14 cellular contexts compared by ENCODE assay signal in genomic region chr9:14908221-14909206, GRCh38. TPM values are rescaled to one million over a fixed set of nuclear protein-coding genes. Genes with fewer than 3 reads are reported as not detected.
DNase-seq lines count a peak whose midpoint lies in the region; ATAC-seq, FAIRE-seq and TF ChIP-seq lines count a peak whose summit lies in the region.
"Had no signal": no experiment of that assay in that cellular context is flagged by ENCODE, and none has a peak within 500 bp of the region (broad histone marks: within the 10 kb centered on the region; RNA-seq: fewer than 3 reads in every experiment).

No MANE protein-coding gene starts in this region.

- TF ChIP-seq POLR2A in K562 (conservative IDR thresholded peaks at IDR 0.05) (no peak), esophagus squamous epithelium (IDR thresholded peaks at IDR 0.05) (no peak)

- H3K27ac ChIP-seq in K562 (ENCODE audit: extremely low read depth, low read depth, low read length) (no peak overlapping the region), esophagus squamous epithelium (peak overlapping the region in 1 of 4 donors; percentile 31)

- H3K27me3 Mint-ChIP-seq in nephron progenitor cell (ENCODE audit: low read depth, poor library complexity), result no peaks in the 10 kb centered on the region

- H3K4me3 Mint-ChIP-seq in nephron progenitor cell, result no peak overlapping the region
- H3K4me3 Mint-ChIP-seq: CD4-positive, alpha-beta memory T cell; naive thymus-derived CD8-positive, alpha-beta T cell; T-helper 1 cell treated with Interleukin-12 subunit alpha and Interleukin-12 subunit beta and Interleukin-4 antibody, amounts not matched to agents 30 μg/mL and 1 μg/mL, for 36 hours had no signal

- H3K9me3 ChIP-seq in K562 (replicated peaks; ENCODE audit: control insufficient read depth, insufficient read depth, low read depth, low read length), result no peaks in the 10 kb centered on the region
- H3K9me3 ChIP-seq in esophagus squamous epithelium, result no peaks in the 10 kb centered on the region

- POLR2A ChIA-PET in K562 (lab: Yijun Ruan, JAX), result interaction anchor here (0.5 to 2.0 kb wide), 2 partner anchors 9 to 11 kb away, joined by 3 to 6 read pairs; no protein-coding TSS in a partner anchor

- H3K27me3 ChIP-seq in K562 (ENCODE audit: control insufficient read depth in 2 of 2, insufficient read depth in 2 of 2, low read length in 2 of 2) (no peaks in the 10 kb centered on the region; a peak in 1 of 5 replicates), esophagus squamous epithelium (no peaks in the 10 kb centered on the region)

- peak; percentile 13 for DNase-seq in DMS 273 treated with DMSO at 0.1 percent for 48 hours (lab: John Stamatoyannopoulos, UW)
- peak in 1 of 4 experiments; percentile 16 for DNase-seq in K562 (ENCODE audit: extremely low read depth in 1 of 4, low spot score in 3 of 4)
- DNase-seq in nephron progenitor cell, result peak; percentile 9
- no peak for DNase-seq in activated T-cell treated with anti-CD3 and anti-CD28 coated beads, Interleukin-2, amount 50 U/mL, for 48 hours
- DNase-seq in stimulated activated CD4-positive, alpha-beta T cell treated with anti-CD3 and anti-CD28 coated beads, Interleukin-12 subunit alpha, Interleukin-12 subunit beta, amount 100 ng/mL, for 4 hours, result no peak
- no peak for DNase-seq in esophagus squamous epithelium (lab: John Stamatoyannopoulos, UW)
- no peak for DNase-seq in NK-92 (lab: John Stamatoyannopoulos, UW; ENCODE audit: unreplicated experiment)
- DNase-seq: CD4-positive, alpha-beta memory T cell; foreskin melanocyte; naive thymus-derived CD8-positive, alpha-beta T cell had no signal

- H3K9me3 Mint-ChIP-seq in nephron progenitor cell, result no peaks in the 10 kb centered on the region
- H3K9me3 Mint-ChIP-seq: CD4-positive, alpha-beta memory T cell; naive thymus-derived CD8-positive, alpha-beta T cell; T-helper 1 cell treated with Interleukin-12 subunit alpha and Interleukin-12 subunit beta and Interleukin-4 antibody, amounts not matched to agents 30 μg/mL and 1 μg/mL, for 36 hours had no signal

- H3K36me3 ChIP-seq in K562 (ENCODE audit: control insufficient read depth, insufficient read depth, low read length), result no peaks in the 10 kb centered on the region
- no peaks in the 10 kb centered on the region for H3K36me3 ChIP-seq in esophagus squamous epithelium

- no TSS peak for BruUV-seq in K562 (replicated peaks; lab: Mats Ljungman, UMichigan)

- peak overlapping the region; percentile 87 for H3K27ac Mint-ChIP-seq in nephron progenitor cell
- H3K27ac Mint-ChIP-seq: CD4-positive, alpha-beta memory T cell; naive thymus-derived CD8-positive, alpha-beta T cell; T-helper 1 cell treated with Interleukin-12 subunit alpha and Interleukin-12 subunit beta and Interleukin-4 antibody, amounts not matched to agents 30 μg/mL and 1 μg/mL, for 36 hours had no signal

- ATAC-seq in GM21786 (IDR thresholded peaks at IDR 0.05; ENCODE audit: unreplicated experiment) (peak; percentile 59), K562 (no peak)
- ATAC-seq: naive thymus-derived CD8-positive, alpha-beta T cell had no signal

- H3K36me3 Mint-ChIP-seq in nephron progenitor cell (ENCODE audit: low read depth), result peaks cover 8% of the 10 kb centered on the region
- H3K36me3 Mint-ChIP-seq: CD4-positive, alpha-beta memory T cell; naive thymus-derived CD8-positive, alpha-beta T cell had no signal

- no peak for FAIRE-seq in K562 (lab: Jason Lieb, UNC)
- FAIRE-seq: urothelium cell line had no signal

- peaks cover 0 to 11% of the 10 kb centered on the region in 2 experiments; a peak in 3 of 5 replicates for H3K4me1 ChIP-seq in K562 (replicated peaks in 1 of 2; ENCODE audit: control insufficient read depth in 2 of 2, insufficient read depth in 2 of 2, low read length in 2 of 2)
- H3K4me1 ChIP-seq in esophagus squamous epithelium, result peaks cover 0 to 19% (median 0%) of the 10 kb centered on the region in 3 donors

- TF ChIP-seq CTCF in K562 (IDR thresholded peaks at IDR 0.05 in 2 of 3, conservative IDR thresholded peaks at IDR 0.05 in 1 of 3; ENCODE audit: insufficient read depth in 2 of 3, low read depth in 1 of 3, low read length in 3 of 3), result no peak
- TF ChIP-seq CTCF in nephron progenitor cell (IDR thresholded peaks at IDR 0.05), result no peak
- TF ChIP-seq CTCF in esophagus squamous epithelium (IDR thresholded peaks at IDR 0.05), result no peak

- TF ChIP-seq EP300 in K562 (IDR thresholded peaks at IDR 0.05; ENCODE audit: low read length), result no peak

- no peaks in the 10 kb centered on the region for H3K9me1 ChIP-seq in K562 (ENCODE audit: control insufficient read depth, insufficient read depth, low read length)

- 20% methylated on average over 5 of the region's 5 CpGs for WGBS in K562 (ENCODE audit: insufficient coverage, low coverage, missing lambda C conversion rate)
- WGBS in esophagus squamous epithelium, 2 donors, result 42 to 57% methylated on average over 3 to 5 of the region's 5 CpGs

- no peak for TF ChIP-seq RAD21 in K562 (CRISPR knock-in tag; conservative IDR thresholded peaks at IDR 0.05 in 1 of 2, IDR thresholded peaks at IDR 0.05 in 1 of 2)

- no peak overlapping the region for H3K4me2 ChIP-seq in K562 (ENCODE audit: insufficient read depth, low read length)

- no peak overlapping the region for H3K9ac ChIP-seq in K562 (ENCODE audit: insufficient read depth in 1 of 2, low read depth in 2 of 2, low read length in 2 of 2)

- CTCF ChIA-PET in K562 (lab: Yijun Ruan, JAX; ENCODE audit: low intra/inter-chr PET ratio), result no interaction called here

- H2AFZ ChIP-seq in K562 (ENCODE audit: low read depth, low read length), result no peak overlapping the region

- intact Hi-C loops in K562 (cut with micrococcal nuclease) (no loop called here), esophagus squamous epithelium (cut with DNase I) (no loop called here)

- in situ Hi-C loops in K562 (cut with MboI), result no loop called here

- H4K20me1 ChIP-seq in K562 (replicated peaks; ENCODE audit: control insufficient read depth, insufficient read depth, low read length), result no peaks in the 10 kb centered on the region

- peaks cover 20% of the 10 kb centered on the region for H3K4me1 Mint-ChIP-seq in nephron progenitor cell
- H3K4me1 Mint-ChIP-seq: CD4-positive, alpha-beta memory T cell; naive thymus-derived CD8-positive, alpha-beta T cell had no signal

- no peak overlapping the region for H3K4me3 ChIP-seq in K562
- H3K4me3 ChIP-seq in esophagus squamous epithelium, result no peak overlapping the region

- H3K79me2 ChIP-seq in K562 (ENCODE audit: control insufficient read depth, insufficient read depth, low read length), result no peaks in the 10 kb centered on the region

TF ChIP-seq in K562, 482 proteins besides CTCF, POLR2A, EP300 and RAD21:
- no peak for TF ChIP-seq NELFE (IDR thresholded peaks at IDR 0.05; ENCODE audit: insufficient read depth, insufficient read length)
- peak; percentile 36; the same call in 1 of the 2 replicates for TF ChIP-seq NFIC (IDR thresholded peaks at IDR 0.05)

RNA-seq across cellular contexts. Expression of gene FREM1, which starts 1.7 kb away (rescaled TPM):
- total RNA-seq in K562 (2011; cell fraction: chromatin; rRNA removed; ENCODE audit: low replicate concordance), result 0.11 and 0.25 TPM in 2 replicates
- 0.13 TPM in 1 of 2 replicates, not detected in the other for total RNA-seq in K562 (2011; cell fraction: nucleolus; rRNA removed)
- 0.15 and 0.29 TPM in 2 replicates for total RNA-seq in K562 (2011; cell fraction: nucleoplasm; rRNA removed)
- total RNA-seq in K562 (2014; rRNA removed) (0.04 TPM in 1 of 2 replicates, not detected in the other), K562 (2014; rRNA removed; fragmentation: Illumina TruSeq; extraction: Trizol) (0.15 and 0.22 TPM in 2 replicates), K562 (2015; rRNA removed; fragmentation: Illumina TruSeq; extraction: Trizol) (0.18 and 0.23 TPM in 2 replicates), K562 (2021) (0.11 and 0.13 TPM in 2 replicates), esophagus squamous epithelium (under 1 TPM in 3 of 4 donors, not detected in 1; 0.09 to 0.95 (median 0.23) TPM)
- polyA plus RNA-seq in K562 (2011; rRNA removed) (0.03 and 0.04 TPM in 2 replicates), K562 (2014; fragmentation: Illumina TruSeq; extraction: Trizol) (0.24 and 0.25 TPM in 2 replicates), K562 (2014; fragmentation: Nextera tagmentation; extraction: Ambion mirVana) (under 1 TPM in 1 of 2 experiments, not detected in 1; 0.07 TPM), K562 (2014; rRNA removed) (0.05 TPM in 1 of 2 replicates, not detected in the other)
- polyA plus RNA-seq in K562 (2011; cell fraction: cytosol; rRNA removed), result 0.03 TPM in 1 of 2 replicates, not detected in the other
- polyA plus RNA-seq in K562 (2011; cell fraction: nucleus; rRNA removed), result 0.13 TPM in 1 of 2 replicates, not detected in the other
- polyA plus RNA-seq in K562 (2012), result 0.08 and 0.12 TPM in 2 replicates
- 0.07 TPM in 1 of 2 replicates, not detected in the other for polyA minus RNA-seq in K562 (2011; rRNA and poly(A)+ RNA removed)
- polyA minus RNA-seq in K562 (2011; cell fraction: cytosol; rRNA and poly(A)+ RNA removed), result 2.4 TPM in 1 of 2 replicates, not detected in the other
- not detected in 2 replicates for polyA minus RNA-seq in K562 (2011; cell fraction: nucleus; rRNA and poly(A)+ RNA removed)
- total RNA-seq: naive thymus-derived CD8-positive, alpha-beta T cell; NCI-H460 had no signal
- polyA plus RNA-seq: CD4-positive, alpha-beta memory T cell; naive thymus-derived CD8-positive, alpha-beta T cell had no signal

Comparison
In these comparisons a context has a peak if more than half of its experiments do, and no peak if none do; other contexts are left out.
1. DNase-seq: peak in DMS 273 treated with DMSO at 0.1 percent for 48 hours (single experiment) and nephron progenitor cell (single experiment); none in activated T-cell treated with anti-CD3 and anti-CD28 coated beads, Interleukin-2, amount 50 U/mL, for 48 hours (0 of 2), stimulated activated CD4-positive, alpha-beta T cell treated with anti-CD3 and anti-CD28 coated beads, Interleukin-12 subunit alpha, Interleukin-12 subunit beta, amount 100 ng/mL, for 4 hours (single experiment), esophagus squamous epithelium (single experiment) and NK-92 (single experiment).